8 cellular contexts compared by ENCODE assay signal in the genomic region with DNA sequence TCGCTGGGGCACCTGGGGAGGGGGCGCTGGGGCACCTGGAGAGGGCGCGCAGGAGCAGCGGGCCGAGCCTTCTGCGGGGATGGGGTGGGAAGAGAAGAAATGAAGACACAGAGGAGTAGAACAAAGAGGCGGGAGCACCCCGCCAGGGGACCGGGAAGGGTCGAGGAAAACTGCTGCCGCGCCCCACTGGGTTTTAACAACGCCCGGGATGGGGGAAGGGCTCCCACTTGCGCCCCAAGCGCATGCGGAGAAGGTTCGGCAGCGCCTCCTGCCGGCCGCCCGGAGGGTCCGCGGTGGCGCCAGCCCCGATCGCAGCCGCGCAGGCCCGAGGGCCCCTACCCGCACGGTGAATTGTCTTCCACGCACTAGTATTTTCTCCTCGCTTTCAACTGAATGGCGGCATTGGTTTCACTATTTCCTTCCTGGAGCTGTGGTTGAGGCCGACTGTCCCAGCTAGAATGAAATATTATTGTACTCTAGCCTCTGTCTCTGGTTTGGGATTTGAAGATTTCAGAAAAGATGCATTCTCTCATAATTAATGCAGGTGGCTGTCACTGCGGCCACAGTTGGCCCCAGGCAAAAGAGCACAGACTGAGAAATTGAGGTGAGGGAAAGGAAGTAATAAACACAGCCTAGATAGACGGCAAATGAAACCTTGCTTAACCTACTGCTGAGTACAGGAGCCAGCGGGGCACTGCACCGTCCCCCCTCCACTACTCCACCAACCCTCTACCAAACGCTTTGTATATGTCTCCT. TPM values are rescaled to one million over a fixed set of nuclear protein-coding genes. Genes with fewer than 3 reads are reported as not detected.
DNase-seq lines count a peak whose midpoint lies in the region; ATAC-seq and FAIRE-seq lines count a peak whose summit lies in the region.

No MANE protein-coding gene starts in this region.

- FAIRE-seq in RCC 7860 (lab: Jason Lieb, UNC) = no peak

- peak overlapping the region; percentile 27 to 72 for H3K27ac Mint-ChIP-seq in natural killer cell treated with Interleukin-12 subunit alpha and Interleukin-12 subunit beta and Interleukin-15 and Interleukin-18, amount 100 ng/mL, for 72 hours

- no peaks in the 10 kb centered on the region for H3K27me3 Mint-ChIP-seq in natural killer cell treated with Interleukin-12 subunit alpha and Interleukin-12 subunit beta and Interleukin-15 and Interleukin-18, amount 100 ng/mL, for 72 hours

- DNase-seq in NCI-H526 treated with DMSO at 0.1 percent for 48 hours (lab: John Stamatoyannopoulos, UW) = peak; percentile 79
- peak; percentile 74 to 81 for DNase-seq in activated T-helper 1 cell treated with anti-CD3 and anti-CD28 coated beads, Interleukin-2, amount 50 U/mL, for 16 hours (ENCODE audit: low read depth in 1 of 2, low spot score in 1 of 2)
- peak; percentile 62 for DNase-seq in fibroblast of peridontal ligament (ENCODE audit: extremely low read depth)
- peak; percentile 83 for DNase-seq in natural killer cell treated with Interleukin-12 subunit alpha and Interleukin-12 subunit beta and Interleukin-15 and Interleukin-18, amount 100 ng/mL, for 72 hours (ENCODE audit: low spot score)
- peak; percentile 70 to 87 (median 78) for DNase-seq in stimulated activated naive CD4-positive, alpha-beta T cell (lab: John Stamatoyannopoulos, UW)
- DNase-seq in RCC 7860 (ENCODE audit: low spot score) = no peak

- no peaks in the 10 kb centered on the region for H3K9me3 Mint-ChIP-seq in natural killer cell treated with Interleukin-12 subunit alpha and Interleukin-12 subunit beta and Interleukin-15 and Interleukin-18, amount 100 ng/mL, for 72 hours

- no peaks in the 10 kb centered on the region for H3K36me3 Mint-ChIP-seq in natural killer cell treated with Interleukin-12 subunit alpha and Interleukin-12 subunit beta and Interleukin-15 and Interleukin-18, amount 100 ng/mL, for 72 hours

- H3K4me1 Mint-ChIP-seq in natural killer cell treated with Interleukin-12 subunit alpha and Interleukin-12 subunit beta and Interleukin-15 and Interleukin-18, amount 100 ng/mL, for 72 hours (ENCODE audit: low read depth in 2 of 2) = peaks cover 8 to 12% of the 10 kb centered on the region in 2 donors

- H3K4me3 Mint-ChIP-seq in natural killer cell treated with Interleukin-12 subunit alpha and Interleukin-12 subunit beta and Interleukin-15 and Interleukin-18, amount 100 ng/mL, for 72 hours = peak overlapping the region; percentile 59

- ATAC-seq in GM18499 (IDR thresholded peaks at IDR 0.05; ENCODE audit: insufficient read depth, unreplicated experiment) = peak; percentile 66
- ATAC-seq in HG02884 (IDR thresholded peaks at IDR 0.05; ENCODE audit: unreplicated experiment) = peak; percentile 92
- peak; percentile 94 to 96 for ATAC-seq in natural killer cell treated with Interleukin-12 subunit alpha and Interleukin-12 subunit beta and Interleukin-15 and Interleukin-18, amount 100 ng/mL, for 72 hours

RNA-seq across cellular contexts. Expression of a gene that starts 57.3 kb away (rescaled TPM):
- total RNA-seq in natural killer cell treated with Interleukin-12 subunit alpha and Interleukin-12 subunit beta and Interleukin-15 and Interleukin-18, amount 100 ng/mL, for 72 hours = not detected
